In genomic region chr2:71277536-71278103, GRCh38 we compare ENCODE assay signal across 8 cellular contexts. TPM values are rescaled to one million over a fixed set of nuclear protein-coding genes. Genes with fewer than 3 reads are reported as not detected.
DNase-seq lines count a peak whose midpoint lies in the region; ATAC-seq, FAIRE-seq and TF ChIP-seq lines count a peak whose summit lies in the region.

No MANE protein-coding gene starts in this region.

- ATAC-seq in central memory CD8-positive, alpha-beta T cell (replicated peaks; ENCODE audit: extremely low read depth, poor library complexity, severe bottlenecking), result no peak
- ATAC-seq in GM21515 (IDR thresholded peaks at IDR 0.05; ENCODE audit: unreplicated experiment) (no peak), GM21619 (IDR thresholded peaks at IDR 0.05; ENCODE audit: unreplicated experiment) (no peak)

- dilution Hi-C loops in keratinocyte (cut with MboI; ENCODE audit: extremely low pct_ligation_motif_present, low sequenced_read_pairs), result no loop called here

- H2AFZ ChIP-seq in keratinocyte (ENCODE audit: control insufficient read depth, low read length), result no peak overlapping the region

- peaks cover 93% of the 10 kb centered on the region for H3K27me3 Mint-ChIP-seq in central memory CD8-positive, alpha-beta T cell

- H3K9me1 ChIP-seq in keratinocyte (ENCODE audit: control insufficient read depth, extremely low read depth, insufficient read depth, low read length), result no peaks in the 10 kb centered on the region

- TF ChIP-seq CTCF in keratinocyte (optimal IDR thresholded peaks at IDR 0.05 in 1 of 3, IDR thresholded peaks at IDR 0.05 in 1 of 3, conservative IDR thresholded peaks at IDR 0.05 in 1 of 3; ENCODE audit: extremely low read depth in 1 of 3, insufficient read depth in 2 of 3, low read length in 3 of 3), result no peak

- peaks cover 11% of the 10 kb centered on the region for H3K4me1 Mint-ChIP-seq in central memory CD8-positive, alpha-beta T cell

- H3K4me3 Mint-ChIP-seq in central memory CD8-positive, alpha-beta T cell, result peak overlapping the region; percentile 51

- no peaks in the 10 kb centered on the region for H3K36me3 Mint-ChIP-seq in central memory CD8-positive, alpha-beta T cell (ENCODE audit: insufficient read depth)

- no peaks in the 10 kb centered on the region for H3K9me3 Mint-ChIP-seq in central memory CD8-positive, alpha-beta T cell

- no peak overlapping the region for H3K27ac ChIP-seq in keratinocyte (ENCODE audit: control insufficient read depth, insufficient read depth, low read length)

- H3K27me3 ChIP-seq in keratinocyte (ENCODE audit: control insufficient read depth, extremely low read depth, insufficient read depth, low read length), result peaks cover 45% of the 10 kb centered on the region

- peak overlapping the region; percentile 86 for H3K4me2 ChIP-seq in keratinocyte (ENCODE audit: control insufficient read depth, extremely low read depth, insufficient read depth, low read depth, low read length)

- no peak overlapping the region for H3K27ac Mint-ChIP-seq in central memory CD8-positive, alpha-beta T cell (ENCODE audit: low read depth)

- peak; percentile 50 for DNase-seq in HuH-7 (ENCODE audit: low spot score)
- DNase-seq in SW480 (ENCODE audit: low spot score), result peak; percentile 84
- no peak for DNase-seq in central memory CD8-positive, alpha-beta T cell (ENCODE audit: low spot score in 2 of 2)
- no peak for DNase-seq in keratinocyte (ENCODE audit: low read depth, low spot score)
- peak; percentile 12 for DNase-seq in stimulated activated CD4-positive, alpha-beta T cell treated with anti-CD3 and anti-CD28 coated beads, Interleukin-4, amount 100 ng/mL, for 1 hour

- H3K9me3 ChIP-seq in ES-I3 (ENCODE audit: control insufficient read depth, insufficient read depth, low read length) (no peaks in the 10 kb centered on the region), keratinocyte (ENCODE audit: control insufficient read depth, low read depth, low read length) (no peaks in the 10 kb centered on the region)

- H3K4me3 ChIP-seq in keratinocyte (ENCODE audit: control insufficient read depth in 2 of 3, extremely low read depth in 1 of 3, insufficient read depth in 2 of 3, low read depth in 1 of 3, low read length in 3 of 3), result peak overlapping the region in 2 of 3 experiments; percentile 65 to 67

- H3K4me1 ChIP-seq in ES-I3 (ENCODE audit: insufficient read depth, low read length) (no peaks in the 10 kb centered on the region; the same call in 1 of the 2 replicates), keratinocyte (ENCODE audit: control insufficient read depth, extremely low read depth, insufficient read depth, low read length) (peaks cover 7% of the 10 kb centered on the region)

- H3K79me2 ChIP-seq in keratinocyte (ENCODE audit: control insufficient read depth, insufficient read depth, low read length), result no peaks in the 10 kb centered on the region

- H3K9ac ChIP-seq in ES-I3 (ENCODE audit: low read depth, low read length) (peak overlapping the region; percentile 47), keratinocyte (ENCODE audit: control insufficient read depth, extremely low read depth, insufficient read depth, low read length) (no peak overlapping the region)

- no peaks in the 10 kb centered on the region for H3K36me3 ChIP-seq in ES-I3 (ENCODE audit: insufficient read depth, low read length)
- no peaks in the 10 kb centered on the region for H3K36me3 ChIP-seq in keratinocyte (ENCODE audit: control insufficient read depth in 2 of 2, extremely low read depth in 1 of 2, insufficient read depth in 2 of 2, low read length in 2 of 2)

- FAIRE-seq in keratinocyte (lab: Jason Lieb, UNC), result no peak

- H4K20me1 ChIP-seq in keratinocyte (ENCODE audit: control insufficient read depth, extremely low read depth, insufficient read depth, low read length), result no peaks in the 10 kb centered on the region

RNA-seq across cellular contexts. Expression of gene PAIP2B, which starts 50.7 kb away (rescaled TPM):
- 0.99 to 1.7 TPM (median 1.4 TPM) in 3 replicates for polyA plus RNA-seq in keratinocyte
- polyA plus RNA-seq in keratinocyte (2011; ENCODE audit: low read depth), result 2.0 TPM
- 0.83 and 1.5 TPM in 2 replicates for polyA plus RNA-seq in keratinocyte (2011; cell fraction: cytosol; rRNA removed)
- polyA plus RNA-seq in keratinocyte (2011; cell fraction: nucleus; rRNA removed), result 1.2 and 1.3 TPM in 2 replicates
- polyA plus RNA-seq in keratinocyte (2012; ENCODE audit: low replicate concordance), result 1.2 and 3.2 TPM in 2 replicates
- 0.66 to 2.6 TPM (median 2.4 TPM) in 3 replicates for polyA minus RNA-seq in keratinocyte
- 1.7 TPM for polyA minus RNA-seq in keratinocyte (2011; cell fraction: cytosol; rRNA and poly(A)+ RNA removed)
- polyA minus RNA-seq in keratinocyte (2011; cell fraction: nucleus; rRNA and poly(A)+ RNA removed), result 0.63 and 1.6 TPM in 2 replicates

RNA-seq across cellular contexts. Expression of gene ZNF638, which starts 54.0 kb away (rescaled TPM):
- 44.3 to 66.5 TPM (median 53.0 TPM) in 3 replicates for polyA plus RNA-seq in keratinocyte
- 150 TPM for polyA plus RNA-seq in keratinocyte (2011; ENCODE audit: low read depth)
- polyA plus RNA-seq in keratinocyte (2011; cell fraction: cytosol; rRNA removed), result 20.3 and 39.9 TPM in 2 replicates
- polyA plus RNA-seq in keratinocyte (2011; cell fraction: nucleus; rRNA removed), result 129 and 156 TPM in 2 replicates
- polyA plus RNA-seq in keratinocyte (2012; ENCODE audit: low replicate concordance), result 43.8 and 69.5 TPM in 2 replicates
- polyA minus RNA-seq in keratinocyte, result 15.2 to 176 TPM (median 118 TPM) in 3 replicates
- polyA minus RNA-seq in keratinocyte (2011; cell fraction: cytosol; rRNA and poly(A)+ RNA removed), result 29.2 TPM
- 137 and 245 TPM in 2 replicates for polyA minus RNA-seq in keratinocyte (2011; cell fraction: nucleus; rRNA and poly(A)+ RNA removed)

Comparison
In these comparisons a context has a peak if more than half of its experiments do, and no peak if none do; other contexts are left out.
1. DNase-seq: peak in HuH-7 (single experiment), SW480 (single experiment) and stimulated activated CD4-positive, alpha-beta T cell treated with anti-CD3 and anti-CD28 coated beads, Interleukin-4, amount 100 ng/mL, for 1 hour (single experiment); none in central memory CD8-positive, alpha-beta T cell (0 of 2) and keratinocyte (single experiment).